ENCODE assay signal across 2 cellular contexts in the genomic region with DNA sequence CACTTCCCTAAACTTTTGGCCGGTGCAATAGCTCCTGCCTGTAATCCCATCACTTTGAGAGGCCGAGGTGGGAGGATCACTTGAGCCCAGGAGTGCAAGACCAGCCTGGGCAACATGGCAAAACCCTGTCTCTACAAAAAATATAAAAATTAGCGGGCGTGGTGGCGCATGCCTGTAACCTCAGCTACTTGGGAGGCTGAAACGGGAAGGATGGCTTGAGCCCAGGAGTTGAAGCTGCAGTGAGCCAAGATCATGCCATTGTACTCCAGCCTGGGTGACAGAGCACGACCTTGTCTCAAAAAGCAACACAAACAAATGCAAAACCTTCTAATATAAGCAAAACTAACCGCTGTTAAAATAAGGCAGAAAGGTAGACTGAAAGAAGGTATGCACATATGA.
TF ChIP-seq lines count a peak whose summit lies in the region.

No MANE protein-coding gene starts in this region.

TF ChIP-seq in HCT116, 20 proteins besides CTCF, POLR2A, EP300 and RAD21:
- no peak for TF ChIP-seq ZNF274 (IDR thresholded peaks at IDR 0.05; ENCODE audit: low read depth, low read length)
- TF ChIP-seq, protein P1, sequence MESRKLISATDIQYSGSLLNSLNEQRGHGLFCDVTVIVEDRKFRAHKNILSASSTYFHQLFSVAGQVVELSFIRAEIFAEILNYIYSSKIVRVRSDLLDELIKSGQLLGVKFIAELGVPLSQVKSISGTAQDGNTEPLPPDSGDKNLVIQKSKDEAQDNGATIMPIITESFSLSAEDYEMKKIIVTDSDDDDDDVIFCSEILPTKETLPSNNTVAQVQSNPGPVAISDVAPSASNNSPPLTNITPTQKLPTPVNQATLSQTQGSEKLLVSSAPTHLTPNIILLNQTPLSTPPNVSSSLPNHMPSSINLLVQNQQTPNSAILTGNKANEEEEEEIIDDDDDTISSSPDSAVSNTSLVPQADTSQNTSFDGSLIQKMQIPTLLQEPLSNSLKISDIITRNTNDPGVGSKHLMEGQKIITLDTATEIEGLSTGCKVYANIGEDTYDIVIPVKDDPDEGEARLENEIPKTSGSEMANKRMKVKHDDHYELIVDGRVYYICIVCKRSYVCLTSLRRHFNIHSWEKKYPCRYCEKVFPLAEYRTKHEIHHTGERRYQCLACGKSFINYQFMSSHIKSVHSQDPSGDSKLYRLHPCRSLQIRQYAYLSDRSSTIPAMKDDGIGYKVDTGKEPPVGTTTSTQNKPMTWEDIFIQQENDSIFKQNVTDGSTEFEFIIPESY (IDR thresholded peaks at IDR 0.05; ENCODE audit: extremely low read depth, insufficient replicate concordance, low read length), result no peak
- TF ChIP-seq POLR2AphosphoS5 (IDR thresholded peaks at IDR 0.05; ENCODE audit: low read depth, low read length), result no peak
- no peak for TF ChIP-seq SP1 (IDR thresholded peaks at IDR 0.05; ENCODE audit: low read depth)
- no peak for TF ChIP-seq JUND (IDR thresholded peaks at IDR 0.05)

TF ChIP-seq in WTC11, 78 proteins besides CTCF, POLR2A, EP300 and RAD21:
- TF ChIP-seq, protein P2, sequence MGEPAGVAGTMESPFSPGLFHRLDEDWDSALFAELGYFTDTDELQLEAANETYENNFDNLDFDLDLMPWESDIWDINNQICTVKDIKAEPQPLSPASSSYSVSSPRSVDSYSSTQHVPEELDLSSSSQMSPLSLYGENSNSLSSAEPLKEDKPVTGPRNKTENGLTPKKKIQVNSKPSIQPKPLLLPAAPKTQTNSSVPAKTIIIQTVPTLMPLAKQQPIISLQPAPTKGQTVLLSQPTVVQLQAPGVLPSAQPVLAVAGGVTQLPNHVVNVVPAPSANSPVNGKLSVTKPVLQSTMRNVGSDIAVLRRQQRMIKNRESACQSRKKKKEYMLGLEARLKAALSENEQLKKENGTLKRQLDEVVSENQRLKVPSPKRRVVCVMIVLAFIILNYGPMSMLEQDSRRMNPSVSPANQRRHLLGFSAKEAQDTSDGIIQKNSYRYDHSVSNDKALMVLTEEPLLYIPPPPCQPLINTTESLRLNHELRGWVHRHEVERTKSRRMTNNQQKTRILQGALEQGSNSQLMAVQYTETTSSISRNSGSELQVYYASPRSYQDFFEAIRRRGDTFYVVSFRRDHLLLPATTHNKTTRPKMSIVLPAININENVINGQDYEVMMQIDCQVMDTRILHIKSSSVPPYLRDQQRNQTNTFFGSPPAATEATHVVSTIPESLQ (CRISPR knock-in tag; IDR thresholded peaks at IDR 0.05), result no peak
- TF ChIP-seq HMGA2 (CRISPR knock-in tag; IDR thresholded peaks at IDR 0.05) (no peak), NFATC4 (CRISPR knock-in tag; IDR thresholded peaks at IDR 0.05) (no peak), OVOL2 (CRISPR knock-in tag; IDR thresholded peaks at IDR 0.05; ENCODE audit: borderline replicate concordance) (no peak), JUN (CRISPR knock-in tag; IDR thresholded peaks at IDR 0.05) (no peak), NFE2L1 (CRISPR knock-in tag; IDR thresholded peaks at IDR 0.05) (no peak), MLX (CRISPR knock-in tag; IDR thresholded peaks at IDR 0.05) (no peak), ZNF317 (CRISPR knock-in tag; IDR thresholded peaks at IDR 0.05; ENCODE audit: borderline replicate concordance, low read depth) (no peak), MXD4 (CRISPR knock-in tag; IDR thresholded peaks at IDR 0.05; ENCODE audit: borderline replicate concordance) (no peak), RELA (CRISPR knock-in tag; IDR thresholded peaks at IDR 0.05; ENCODE audit: borderline replicate concordance) (no peak)
- TF ChIP-seq, protein P3, sequence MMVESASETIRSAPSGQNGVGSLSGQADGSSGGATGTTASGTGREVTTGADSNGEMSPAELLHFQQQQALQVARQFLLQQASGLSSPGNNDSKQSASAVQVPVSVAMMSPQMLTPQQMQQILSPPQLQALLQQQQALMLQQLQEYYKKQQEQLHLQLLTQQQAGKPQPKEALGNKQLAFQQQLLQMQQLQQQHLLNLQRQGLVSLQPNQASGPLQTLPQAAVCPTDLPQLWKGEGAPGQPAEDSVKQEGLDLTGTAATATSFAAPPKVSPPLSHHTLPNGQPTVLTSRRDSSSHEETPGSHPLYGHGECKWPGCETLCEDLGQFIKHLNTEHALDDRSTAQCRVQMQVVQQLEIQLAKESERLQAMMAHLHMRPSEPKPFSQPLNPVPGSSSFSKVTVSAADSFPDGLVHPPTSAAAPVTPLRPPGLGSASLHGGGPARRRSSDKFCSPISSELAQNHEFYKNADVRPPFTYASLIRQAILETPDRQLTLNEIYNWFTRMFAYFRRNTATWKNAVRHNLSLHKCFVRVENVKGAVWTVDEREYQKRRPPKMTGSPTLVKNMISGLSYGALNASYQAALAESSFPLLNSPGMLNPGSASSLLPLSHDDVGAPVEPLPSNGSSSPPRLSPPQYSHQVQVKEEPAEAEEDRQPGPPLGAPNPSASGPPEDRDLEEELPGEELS (CRISPR knock-in tag; IDR thresholded peaks at IDR 0.05), result no peak
- TF ChIP-seq, protein P4, sequence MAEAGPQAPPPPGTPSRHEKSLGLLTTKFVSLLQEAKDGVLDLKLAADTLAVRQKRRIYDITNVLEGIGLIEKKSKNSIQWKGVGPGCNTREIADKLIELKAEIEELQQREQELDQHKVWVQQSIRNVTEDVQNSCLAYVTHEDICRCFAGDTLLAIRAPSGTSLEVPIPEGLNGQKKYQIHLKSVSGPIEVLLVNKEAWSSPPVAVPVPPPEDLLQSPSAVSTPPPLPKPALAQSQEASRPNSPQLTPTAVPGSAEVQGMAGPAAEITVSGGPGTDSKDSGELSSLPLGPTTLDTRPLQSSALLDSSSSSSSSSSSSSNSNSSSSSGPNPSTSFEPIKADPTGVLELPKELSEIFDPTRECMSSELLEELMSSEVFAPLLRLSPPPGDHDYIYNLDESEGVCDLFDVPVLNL (CRISPR knock-in tag; IDR thresholded peaks at IDR 0.05; ENCODE audit: borderline replicate concordance, low read depth), result no peak
- TF ChIP-seq, protein P5, sequence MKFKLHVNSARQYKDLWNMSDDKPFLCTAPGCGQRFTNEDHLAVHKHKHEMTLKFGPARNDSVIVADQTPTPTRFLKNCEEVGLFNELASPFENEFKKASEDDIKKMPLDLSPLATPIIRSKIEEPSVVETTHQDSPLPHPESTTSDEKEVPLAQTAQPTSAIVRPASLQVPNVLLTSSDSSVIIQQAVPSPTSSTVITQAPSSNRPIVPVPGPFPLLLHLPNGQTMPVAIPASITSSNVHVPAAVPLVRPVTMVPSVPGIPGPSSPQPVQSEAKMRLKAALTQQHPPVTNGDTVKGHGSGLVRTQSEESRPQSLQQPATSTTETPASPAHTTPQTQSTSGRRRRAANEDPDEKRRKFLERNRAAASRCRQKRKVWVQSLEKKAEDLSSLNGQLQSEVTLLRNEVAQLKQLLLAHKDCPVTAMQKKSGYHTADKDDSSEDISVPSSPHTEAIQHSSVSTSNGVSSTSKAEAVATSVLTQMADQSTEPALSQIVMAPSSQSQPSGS (CRISPR knock-in tag; IDR thresholded peaks at IDR 0.05; ENCODE audit: borderline replicate concordance, low read depth), result no peak
- TF ChIP-seq, protein P6, sequence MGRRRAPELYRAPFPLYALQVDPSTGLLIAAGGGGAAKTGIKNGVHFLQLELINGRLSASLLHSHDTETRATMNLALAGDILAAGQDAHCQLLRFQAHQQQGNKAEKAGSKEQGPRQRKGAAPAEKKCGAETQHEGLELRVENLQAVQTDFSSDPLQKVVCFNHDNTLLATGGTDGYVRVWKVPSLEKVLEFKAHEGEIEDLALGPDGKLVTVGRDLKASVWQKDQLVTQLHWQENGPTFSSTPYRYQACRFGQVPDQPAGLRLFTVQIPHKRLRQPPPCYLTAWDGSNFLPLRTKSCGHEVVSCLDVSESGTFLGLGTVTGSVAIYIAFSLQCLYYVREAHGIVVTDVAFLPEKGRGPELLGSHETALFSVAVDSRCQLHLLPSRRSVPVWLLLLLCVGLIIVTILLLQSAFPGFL (CRISPR knock-in tag; IDR thresholded peaks at IDR 0.05; ENCODE audit: borderline replicate concordance), result no peak
